In genomic region chr2:36427790-36428243, GRCh38 we compare ENCODE assay signal across 19 cellular contexts.
DNase-seq lines count a peak whose midpoint lies in the region; ATAC-seq and TF ChIP-seq lines count a peak whose summit lies in the region.
"Had no signal": no experiment of that assay in that cellular context is flagged by ENCODE, and none has a peak within 500 bp of the region (broad histone marks: within the 10 kb centered on the region; RNA-seq: fewer than 3 reads in every experiment).

No MANE protein-coding gene starts in this region.

- no peaks in the 10 kb centered on the region for H3K9me2 ChIP-seq in GM23248 (ENCODE audit: insufficient read depth)
- H3K9me2 ChIP-seq in PC-9 (ENCODE audit: insufficient read depth): no peaks in the 10 kb centered on the region

- H3K4me2 ChIP-seq in GM23248 (ENCODE audit: unreplicated experiment) (no peak overlapping the region), PC-9 (no peak overlapping the region), fibroblast of lung (ENCODE audit: extremely low read depth, insufficient read depth, low read length) (no peak overlapping the region), mammary epithelial cell (ENCODE audit: insufficient read depth, low read depth, low read length) (no peak overlapping the region)
- H3K4me2 ChIP-seq: BLaER1 treated with 17β-estradiol and CSF1 and Interleukin-3, amounts not matched to agents 10 nM and 100 nM had no signal

- H3K4me3 ChIP-seq in GM23248: no peak overlapping the region
- H3K4me3 ChIP-seq in PC-9: no peak overlapping the region
- no peak overlapping the region for H3K4me3 ChIP-seq in fibroblast of lung (replicated peaks in 1 of 4; ENCODE audit: control extremely low read depth in 1 of 4, insufficient read depth in 1 of 4, low read depth in 3 of 4, low read length in 4 of 4)
- no peak overlapping the region for H3K4me3 ChIP-seq in gastrocnemius medialis
- no peak overlapping the region for H3K4me3 ChIP-seq in mammary epithelial cell (replicated peaks in 1 of 3; ENCODE audit: insufficient read depth in 1 of 3, low read depth in 2 of 3, low read length in 3 of 3)
- H3K4me3 ChIP-seq: BLaER1 treated with 17β-estradiol and CSF1 and Interleukin-3, amounts not matched to agents 10 nM and 100 nM had no signal

- H2AFZ ChIP-seq in GM23248: no peak overlapping the region
- no peak overlapping the region for H2AFZ ChIP-seq in PC-9
- H2AFZ ChIP-seq in fibroblast of lung (ENCODE audit: low read length): no peak overlapping the region
- no peak overlapping the region for H2AFZ ChIP-seq in mammary epithelial cell (ENCODE audit: low read depth, low read length)

- H4K20me1 ChIP-seq in GM23248 (ENCODE audit: insufficient read depth) (peaks cover 43% of the 10 kb centered on the region), PC-9 (ENCODE audit: insufficient read depth) (no peaks in the 10 kb centered on the region), fibroblast of lung (ENCODE audit: control insufficient read depth, extremely low read depth, insufficient read depth, low read length) (no peaks in the 10 kb centered on the region), mammary epithelial cell (ENCODE audit: insufficient read depth, low read length) (no peaks in the 10 kb centered on the region)

- no peak for TF ChIP-seq POLR2A in gastrocnemius medialis (IDR thresholded peaks at IDR 0.05)

- H3K79me2 ChIP-seq in GM23248 (ENCODE audit: insufficient read depth): peaks cover 100% of the 10 kb centered on the region
- peaks cover 71% of the 10 kb centered on the region for H3K79me2 ChIP-seq in PC-9 (ENCODE audit: low read depth)
- H3K79me2 ChIP-seq in fibroblast of lung (ENCODE audit: control insufficient read depth, insufficient read depth, low read length): peaks cover 96% of the 10 kb centered on the region
- peaks cover 93% of the 10 kb centered on the region for H3K79me2 ChIP-seq in mammary epithelial cell (ENCODE audit: insufficient read depth, low read length)

- peak overlapping the region; percentile 33 for H3K27ac ChIP-seq in GM23248
- H3K27ac ChIP-seq in PC-9: peak overlapping the region; percentile 31; the same call in 1 of the 2 replicates
- peak overlapping the region; percentile 4 for H3K27ac ChIP-seq in fibroblast of lung (ENCODE audit: insufficient read depth, low read length)
- H3K27ac ChIP-seq in gastrocnemius medialis: peak overlapping the region in 3 of 4 donors; percentile 42 to 52 (median 52)
- no peak overlapping the region for H3K27ac ChIP-seq in mammary epithelial cell (ENCODE audit: insufficient read depth, low read depth, low read length)
- H3K27ac ChIP-seq: BLaER1 treated with 17β-estradiol and CSF1 and Interleukin-3, amounts not matched to agents 10 nM and 100 nM had no signal

- no peak overlapping the region for H3K9ac ChIP-seq in GM23248
- H3K9ac ChIP-seq in fibroblast of lung (ENCODE audit: insufficient read depth, low read length): no peak overlapping the region
- H3K9ac ChIP-seq in mammary epithelial cell (ENCODE audit: insufficient read depth, low read length): no peak overlapping the region
- H3K9ac ChIP-seq: BLaER1 treated with 17β-estradiol and CSF1 and Interleukin-3, amounts not matched to agents 10 nM and 100 nM had no signal

- POLR2A ChIA-PET in PC-9 (lab: Charles Lee; ENCODE audit: unreplicated experiment): interaction anchor here (0.6 kb wide), 1 partner anchor 61 kb away, joined by 4 read pairs; no protein-coding TSS in a partner anchor

- in situ Hi-C loops in GM23248 (cut with MboI): no loop called here
- in situ Hi-C loops in gastrocnemius medialis (cut with MboI; ENCODE audit: low sequenced_read_pairs in 4 of 4): no loop called here
- in situ Hi-C loops in mammary epithelial cell (cut with MboI; ENCODE audit: low sequenced_read_pairs in 2 of 2): no loop called here

- WGBS in GM23248 (ENCODE audit: low coverage in 1 of 2, low lambda C conversion rate in 2 of 2, missing lambda C conversion rate in 2 of 2), 2 experiments: 65 to 84% methylated on average over 2 of the region's 2 CpGs
- WGBS in mammary epithelial cell (ENCODE audit: low coverage, missing lambda C conversion rate): 95% methylated on average over 2 of the region's 2 CpGs

- BruUV-seq in PC-9 (replicated peaks; lab: Mats Ljungman, UMichigan) (no TSS peak), mammary epithelial cell (replicated peaks; lab: Mats Ljungman, UMichigan) (no TSS peak)

- CTCF ChIA-PET in PC-9 (lab: Charles Lee) (no interaction called here), mammary epithelial cell (lab: Charles Lee; ENCODE audit: low non-redundant PET) (no interaction called here)

- TF ChIP-seq CTCF in PC-9 (conservative IDR thresholded peaks at IDR 0.05) (no peak), fibroblast of lung (conservative IDR thresholded peaks at IDR 0.05 in 1 of 2, IDR thresholded peaks at IDR 0.05 in 1 of 2; ENCODE audit: low read depth in 1 of 2, low read length in 2 of 2) (no peak), gastrocnemius medialis (IDR thresholded peaks at IDR 0.05 in 4 of 5, conservative IDR thresholded peaks at IDR 0.05 in 1 of 5) (no peak), mammary epithelial cell (conservative IDR thresholded peaks at IDR 0.05 in 1 of 2, IDR thresholded peaks at IDR 0.05 in 1 of 2; ENCODE audit: extremely low read depth in 1 of 2, insufficient read depth in 1 of 2, low read depth in 1 of 2, low read length in 2 of 2) (no peak)

- peak; percentile 56 for DNase-seq in GM23248
- peak in 1 of 2 experiments; percentile 67 for DNase-seq in PC-9
- peak in 1 of 2 donors; percentile 60 for DNase-seq in fibroblast of lung (ENCODE audit: low read depth in 2 of 2)
- peak in 1 of 2 donors; percentile 20 for DNase-seq in gastrocnemius medialis
- no peak for DNase-seq in mammary epithelial cell
- DNase-seq in medulla oblongata (ENCODE audit: extremely low spot score): no peak
- DNase-seq: activated CD4-positive, alpha-beta T cell treated with anti-CD3 and anti-CD28 coated beads for 4 hours; activated T-cell treated with anti-CD3 and anti-CD28 coated beads for 4 hours; DND-41; effector CD4-positive, alpha-beta T cell; KBM-7; NCI-H226; nephron progenitor cell; retina; stimulated activated CD4-positive, alpha-beta T cell treated with anti-CD3 and anti-CD28 coated beads, Interleukin-1b, Interleukin-23, amount 100 ng/mL, for 48 hours; T-helper 9 cell had no signal

- H3K27me3 ChIP-seq in GM23248 (replicated peaks; ENCODE audit: insufficient read depth) (no peaks in the 10 kb centered on the region), PC-9 (ENCODE audit: insufficient read depth, low read depth) (no peaks in the 10 kb centered on the region), fibroblast of lung (ENCODE audit: control insufficient read depth, insufficient read depth, low read length) (no peaks in the 10 kb centered on the region), gastrocnemius medialis (no peaks in the 10 kb centered on the region), mammary epithelial cell (ENCODE audit: insufficient read depth, low read length) (no peaks in the 10 kb centered on the region)
- H3K27me3 ChIP-seq: BLaER1 treated with 17β-estradiol and CSF1 and Interleukin-3, amounts not matched to agents 10 nM and 100 nM had no signal

- intact Hi-C loops in PC-9 (cut with micrococcal nuclease; ENCODE audit: unreplicated experiment): no loop called here
- intact Hi-C loops in gastrocnemius medialis (cut with DNase I; ENCODE audit: low total_unique reads): no loop called here
- intact Hi-C loops in mammary epithelial cell (cut with micrococcal nuclease): no loop called here

- H3K4me1 ChIP-seq in GM23248 (ENCODE audit: insufficient read depth) (peaks cover 65% of the 10 kb centered on the region), PC-9 (replicated peaks; ENCODE audit: insufficient read depth) (peaks cover 11% of the 10 kb centered on the region; the same call in 1 of the 2 replicates), fibroblast of lung (ENCODE audit: control insufficient read depth, extremely low read depth, insufficient read depth, low read length) (peaks cover 41% of the 10 kb centered on the region), gastrocnemius medialis (peaks cover 74 to 86% of the 10 kb centered on the region in 2 donors), mammary epithelial cell (ENCODE audit: insufficient read depth, low read length) (peaks cover 5% of the 10 kb centered on the region)
- H3K4me1 ChIP-seq: BLaER1 treated with 17β-estradiol and CSF1 and Interleukin-3, amounts not matched to agents 10 nM and 100 nM had no signal

- no peaks in the 10 kb centered on the region for H3K9me3 ChIP-seq in GM23248 (ENCODE audit: low read depth)
- no peaks in the 10 kb centered on the region for H3K9me3 ChIP-seq in PC-9 (ENCODE audit: insufficient read depth, low read depth)
- no peaks in the 10 kb centered on the region for H3K9me3 ChIP-seq in fibroblast of lung (ENCODE audit: control insufficient read depth, insufficient read depth, low read depth, low read length)
- H3K9me3 ChIP-seq in gastrocnemius medialis: no peaks in the 10 kb centered on the region
- H3K9me3 ChIP-seq in mammary epithelial cell (replicated peaks; ENCODE audit: insufficient read depth, low read length): no peaks in the 10 kb centered on the region
- H3K9me3 ChIP-seq: BLaER1 treated with 17β-estradiol and CSF1 and Interleukin-3, amounts not matched to agents 10 nM and 100 nM had no signal

- ATAC-seq in gastrocnemius medialis: peak; percentile 41 to 75
- ATAC-seq in HG03442 (IDR thresholded peaks at IDR 0.05; ENCODE audit: unreplicated experiment): no peak
- no peak for ATAC-seq in GM19351 (IDR thresholded peaks at IDR 0.05; ENCODE audit: unreplicated experiment)

- H3K36me3 ChIP-seq in GM23248 (ENCODE audit: low read depth): peaks cover 44% of the 10 kb centered on the region
- no peaks in the 10 kb centered on the region for H3K36me3 ChIP-seq in PC-9 (ENCODE audit: low read depth)
- H3K36me3 ChIP-seq in fibroblast of lung (ENCODE audit: control insufficient read depth, insufficient read depth, low read length): peaks cover 2% of the 10 kb centered on the region
- no peaks in the 10 kb centered on the region for H3K36me3 ChIP-seq in gastrocnemius medialis
- H3K36me3 ChIP-seq in mammary epithelial cell (ENCODE audit: insufficient read depth, low read length): peaks cover 9% of the 10 kb centered on the region

- dilution Hi-C loops in mammary epithelial cell (cut with HindIII; ENCODE audit: low sequenced_read_pairs): no loop called here

- H3F3A ChIP-seq in GM23248 (ENCODE audit: insufficient read depth): peaks cover 97% of the 10 kb centered on the region
- peaks cover 7% of the 10 kb centered on the region; the same call in 1 of the 2 replicates for H3F3A ChIP-seq in PC-9 (ENCODE audit: insufficient read depth, low read depth)

Comparison
In these comparisons a context has a peak if more than half of its experiments do, and no peak if none do; other contexts are left out.
1. ATAC-seq: peak in gastrocnemius medialis (2 of 2); none in HG03442 (single experiment) and GM19351 (single experiment).